8 cellular contexts compared by ENCODE assay signal in genomic region chr5:150779397-150780179, GRCh38. TPM values are rescaled to one million over a fixed set of nuclear protein-coding genes. Genes with fewer than 3 reads are reported as not detected.
DNase-seq lines count a peak whose midpoint lies in the region; ATAC-seq and TF ChIP-seq lines count a peak whose summit lies in the region.

No MANE protein-coding gene starts in this region.

- peak; percentile 0 for ATAC-seq in HG03442 (IDR thresholded peaks at IDR 0.05; ENCODE audit: unreplicated experiment)
- no peak for ATAC-seq in GM21526 (IDR thresholded peaks at IDR 0.05; ENCODE audit: low FRiP score, unreplicated experiment)

- no peaks in the 10 kb centered on the region for H3K36me3 ChIP-seq in mucosa of rectum (ENCODE audit: control insufficient read depth in 2 of 2, insufficient read depth in 2 of 2, low read length in 2 of 2)

- H3K9me3 Mint-ChIP-seq in brain = peaks cover 0 to 3% (median 0%) of the 10 kb centered on the region in 5 experiments

- no peak for TF ChIP-seq CTCF in brain (conservative IDR thresholded peaks at IDR 0.05)

- H3K4me3 ChIP-seq in mucosa of rectum (ENCODE audit: low read length in 2 of 2) = peak overlapping the region; percentile 79 to 89

- H3K27ac Mint-ChIP-seq in brain = peak overlapping the region; percentile 54 to 95 (median 93)

- H3K36me3 Mint-ChIP-seq in brain = no peaks in the 10 kb centered on the region

- peaks cover 47 to 49% of the 10 kb centered on the region in 2 donors for H3K4me1 ChIP-seq in mucosa of rectum (ENCODE audit: control insufficient read depth in 2 of 2, insufficient read depth in 2 of 2, low read length in 2 of 2)

- H3K27ac ChIP-seq in mucosa of rectum (ENCODE audit: low read depth in 2 of 2, low read length in 2 of 2) = peak overlapping the region; percentile 84 to 86

- DNase-seq in Daoy (ENCODE audit: low read depth) (peak; percentile 29), iPS-NIHi11 (ENCODE audit: low spot score) (no peak), hepatic stellate cell (ENCODE audit: low spot score) (no peak)
- no peak for DNase-seq in stimulated activated CD4-positive, alpha-beta T cell treated with anti-CD3 and anti-CD28 coated beads, Interleukin-4, amount 100 ng/mL, for 1 hour

- no peaks in the 10 kb centered on the region for H3K27me3 ChIP-seq in mucosa of rectum (ENCODE audit: control insufficient read depth in 2 of 2, insufficient read depth in 2 of 2, low read length in 2 of 2)

- peaks cover 56% of the 10 kb centered on the region for H3K4me1 Mint-ChIP-seq in brain

- H3K4me3 Mint-ChIP-seq in brain = peak overlapping the region; percentile 96 to 99 (median 97)

- no peaks in the 10 kb centered on the region for H3K9me3 ChIP-seq in mucosa of rectum (ENCODE audit: control insufficient read depth in 2 of 2, low read length in 2 of 2)

- H3K9ac ChIP-seq in mucosa of rectum (ENCODE audit: low read depth in 1 of 2, low read length in 2 of 2) = peak overlapping the region; percentile 85

- peaks cover 14% of the 10 kb centered on the region for H3K27me3 Mint-ChIP-seq in brain

RNA-seq across cellular contexts. Expression of gene SMIM3, which starts 1.0 kb away (rescaled TPM):
- 41.9 and 47.1 TPM in 2 replicates for total RNA-seq in Daoy (2014; rRNA removed; shearing (Covaris generic))
- 6.3 TPM for polyA plus RNA-seq in brain (ENCODE audit: insufficient read depth, low read depth, low replicate concordance)

RNA-seq across cellular contexts. Expression of gene DCTN4, which starts 20.8 kb away (rescaled TPM):
- 43.2 and 49.3 TPM in 2 replicates for total RNA-seq in Daoy (2014; rRNA removed; shearing (Covaris generic))
- 54.9 TPM for polyA plus RNA-seq in brain (ENCODE audit: insufficient read depth, low read depth, low replicate concordance)
